Comparison of ENCODE assay signal across 15 cellular contexts in the genomic region with DNA sequence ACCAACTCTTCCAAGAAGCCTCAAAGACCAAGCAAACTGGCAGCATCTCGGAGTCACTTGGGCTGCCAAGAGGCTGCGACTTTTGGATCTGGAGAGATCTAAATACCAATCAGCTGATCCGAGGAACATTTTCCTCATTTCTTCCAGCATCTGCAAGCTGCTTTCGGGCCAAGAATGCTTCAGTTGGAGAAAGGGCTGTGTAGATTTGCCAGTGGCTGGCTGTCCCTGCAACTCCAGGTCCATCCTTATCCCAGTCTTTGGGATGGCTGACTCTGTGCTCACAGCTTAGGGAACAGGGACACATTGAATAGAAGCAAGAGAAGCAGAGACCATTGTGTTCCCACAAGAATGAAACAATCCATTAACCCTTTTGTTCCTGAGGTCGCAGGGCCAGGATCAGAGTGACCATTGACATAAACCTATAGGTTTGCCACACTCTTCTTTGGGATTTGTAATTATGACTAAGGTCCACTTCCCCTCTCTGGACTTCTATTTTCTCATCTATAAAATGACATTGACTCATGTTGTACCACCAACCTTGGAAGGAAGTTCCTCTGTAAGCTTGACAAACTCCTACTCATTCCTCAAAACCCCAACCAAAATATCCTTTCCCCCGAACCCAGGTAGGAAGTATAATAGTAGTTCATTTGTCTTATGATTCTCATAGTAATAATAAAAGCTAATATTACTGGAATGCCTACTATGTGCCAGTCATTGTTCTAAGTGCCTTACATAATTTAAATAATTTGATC.
A peak's percentile ranks its signal among the peaks of the same experiment; 100 is the strongest.
DNase-seq lines count a peak whose midpoint lies in the region; ATAC-seq and TF ChIP-seq lines count a peak whose summit lies in the region.
"Had no signal": no experiment of that assay in that cellular context is flagged by ENCODE, and none has a peak within 500 bp of the region (broad histone marks: within the 10 kb centered on the region; RNA-seq: fewer than 3 reads in every experiment).

No MANE protein-coding gene starts in this region.

- H3K4me3 ChIP-seq in ascending aorta (no peak overlapping the region), gastroesophageal sphincter (no peak overlapping the region), sigmoid colon (no peak overlapping the region)

- TF ChIP-seq POLR2A in gastroesophageal sphincter (IDR thresholded peaks at IDR 0.05): no peak
- TF ChIP-seq POLR2A in sigmoid colon (IDR thresholded peaks at IDR 0.05): no peak

- DNase-seq in EH (ENCODE audit: low read depth) (peak; percentile 89), ascending aorta (ENCODE audit: low spot score in 2 of 2) (peak; percentile 24 to 91), sigmoid colon (peak; percentile 73), SW 1271 (lab: John Stamatoyannopoulos, UW) (no peak), T-helper 9 cell (no peak)
- DNase-seq: activated CD4-positive, alpha-beta T cell treated with anti-CD3 and anti-CD28 coated beads, Interleukin-2, amount 10 ng/mL, durations not matched to agents 7 days and 5 days; activated gamma-delta T cell treated with Interleukin-2 at 50 U/mL for 16 hours; CD4-positive, alpha-beta memory T cell; NCI-H1048; NCI-H69; stimulated activated CD4-positive, alpha-beta T cell treated with anti-CD3 and anti-CD28 coated beads, Interleukin-15, amount 100 ng/mL, for 24 hours had no signal

- H3K36me3 ChIP-seq in ascending aorta (no peaks in the 10 kb centered on the region), gastroesophageal sphincter (no peaks in the 10 kb centered on the region), sigmoid colon (no peaks in the 10 kb centered on the region)

- peaks cover 0 to 5% of the 10 kb centered on the region in 2 donors for H3K9me3 ChIP-seq in ascending aorta
- peaks cover 0 to 15% (median 0%) of the 10 kb centered on the region in 3 donors for H3K9me3 ChIP-seq in gastroesophageal sphincter
- no peaks in the 10 kb centered on the region for H3K9me3 ChIP-seq in sigmoid colon

- H3K4me1 ChIP-seq in ascending aorta (peaks cover 0 to 34% of the 10 kb centered on the region in 2 donors), gastroesophageal sphincter (peaks cover 0 to 27% (median 8%) of the 10 kb centered on the region in 3 donors), sigmoid colon (peaks cover 0 to 16% (median 3%) of the 10 kb centered on the region in 4 donors)

- H3K27me3 ChIP-seq in ascending aorta (no peaks in the 10 kb centered on the region), gastroesophageal sphincter (no peaks in the 10 kb centered on the region), sigmoid colon (no peaks in the 10 kb centered on the region)

- peak; percentile 67 for ATAC-seq in gastroesophageal sphincter
- no peak for ATAC-seq in HG02678 (IDR thresholded peaks at IDR 0.05; ENCODE audit: unreplicated experiment)
- no peak for ATAC-seq in HG03439 (IDR thresholded peaks at IDR 0.05; ENCODE audit: unreplicated experiment)
- ATAC-seq: natural killer cell treated with Interleukin-12 subunit alpha and Interleukin-12 subunit beta and Interleukin-15 and Interleukin-18, amount 100 ng/mL, for 72 hours had no signal

- intact Hi-C loops in ascending aorta (cut with DNase I) (loop anchor here (2.0 kb wide), 2 partner anchors 40 to 52 kb away; no protein-coding TSS in a partner anchor), sigmoid colon (cut with DNase I) (no loop called here)

- WGBS in gastroesophageal sphincter (ENCODE audit: low coverage in 1 of 2), 2 donors: 37 to 43% methylated on average over 3 to 6 of the region's 6 CpGs
- 63 to 71% methylated on average over 6 of the region's 6 CpGs for WGBS in sigmoid colon, 2 donors

- H3K27ac ChIP-seq in ascending aorta (peak overlapping the region; percentile 62 to 80), gastroesophageal sphincter (peak overlapping the region in 3 of 4 donors; percentile 35 to 55 (median 49)), sigmoid colon (peak overlapping the region in 2 of 4 donors; percentile 36 to 56)

- no peak for TF ChIP-seq CTCF in ascending aorta (IDR thresholded peaks at IDR 0.05)
- no peak for TF ChIP-seq CTCF in gastroesophageal sphincter (IDR thresholded peaks at IDR 0.05)
- TF ChIP-seq CTCF in sigmoid colon (IDR thresholded peaks at IDR 0.05): no peak

- TF ChIP-seq EP300 in gastroesophageal sphincter (IDR thresholded peaks at IDR 0.05) (no peak), sigmoid colon (IDR thresholded peaks at IDR 0.05) (no peak)

Comparison
In these comparisons a context has a peak if more than half of its experiments do, and no peak if none do; other contexts are left out.
1. DNase-seq: peak in EH (single experiment), ascending aorta (2 of 2) and sigmoid colon (single experiment); none in SW 1271 (0 of 2) and T-helper 9 cell (single experiment).